ENCODE assay signal across 8 cellular contexts in genomic region chr4:40194602-40195161, GRCh38. TPM values are rescaled to one million over a fixed set of nuclear protein-coding genes. Genes with fewer than 3 reads are reported as not detected.
DNase-seq lines count a peak whose midpoint lies in the region; ATAC-seq and TF ChIP-seq lines count a peak whose summit lies in the region.

No MANE protein-coding gene starts in this region.

- intact Hi-C loops in Right ventricle myocardium superior (cut with DNase I), result no loop called here

- peaks cover 3% of the 10 kb centered on the region for H3K27me3 Mint-ChIP-seq in osteocyte (ENCODE audit: unreplicated experiment)

- no peak overlapping the region for H3K27ac Mint-ChIP-seq in osteocyte (ENCODE audit: unreplicated experiment)

- no peaks in the 10 kb centered on the region for H3K36me3 ChIP-seq in brain microvascular endothelial cell (replicated peaks)

- no peaks in the 10 kb centered on the region for H3K36me3 Mint-ChIP-seq in osteocyte (ENCODE audit: unreplicated experiment)

- in situ Hi-C loops in G401 (cut with HindIII; ENCODE audit: low sequenced_read_pairs) (no loop called here), brain microvascular endothelial cell (cut with HindIII; ENCODE audit: low pct_ligation_motif_present, low sequenced_read_pairs) (no loop called here)

- TF ChIP-seq CTCF in NB4 (IDR thresholded peaks at IDR 0.05; ENCODE audit: low read depth, low read length) (no peak), brain microvascular endothelial cell (IDR thresholded peaks at IDR 0.05; ENCODE audit: low read depth, low read length, missing control alignments) (no peak), osteocyte (IDR thresholded peaks at IDR 0.05) (no peak)

- TF ChIP-seq POLR2A in NB4 (IDR thresholded peaks at IDR 0.05; ENCODE audit: extremely low read depth, insufficient read length), result no peak

- DNase-seq in G401 (ENCODE audit: low spot score), result peak; percentile 15
- peak; percentile 43 for DNase-seq in NB4 (ENCODE audit: low read depth)
- DNase-seq in brain microvascular endothelial cell, result peak; percentile 39
- DNase-seq in osteocyte (ENCODE audit: extremely low spot score, unreplicated experiment), result no peak
- no peak for DNase-seq in Right ventricle myocardium superior
- DNase-seq in NCI-H2227 treated with DMSO at 0.1 percent for 48 hours (lab: John Stamatoyannopoulos, UW), result no peak

- H3K4me3 ChIP-seq in NB4 (ENCODE audit: low read depth, low read length) (no peak overlapping the region), brain microvascular endothelial cell (ENCODE audit: low read depth, low read length) (no peak overlapping the region)

- H3K27ac ChIP-seq in brain microvascular endothelial cell, result no peak overlapping the region

- H3K4me3 Mint-ChIP-seq in osteocyte (ENCODE audit: unreplicated experiment), result peak overlapping the region; percentile 18

- ATAC-seq in Right ventricle myocardium superior (ENCODE audit: poor library complexity), result no peak
- no peak for ATAC-seq in GM19455 (IDR thresholded peaks at IDR 0.05; ENCODE audit: unreplicated experiment)
- no peak for ATAC-seq in GM18873 (IDR thresholded peaks at IDR 0.05; ENCODE audit: low FRiP score, unreplicated experiment)

- H3K9me3 Mint-ChIP-seq in osteocyte (ENCODE audit: unreplicated experiment), result no peaks in the 10 kb centered on the region

- peaks cover 7% of the 10 kb centered on the region for H3K4me1 Mint-ChIP-seq in osteocyte (ENCODE audit: unreplicated experiment)

- H3K27me3 ChIP-seq in brain microvascular endothelial cell (replicated peaks), result no peaks in the 10 kb centered on the region

RNA-seq across cellular contexts. Expression of gene RHOH, which starts 2.1 kb away (rescaled TPM):
- 36.6 and 48.6 TPM in 2 replicates for total RNA-seq in G401 (2014; rRNA removed; shearing (Covaris generic))
- total RNA-seq in osteocyte (not detected in 2 replicates), Right ventricle myocardium superior (0.38 TPM)

Comparison
In these comparisons a context has a peak if more than half of its experiments do, and no peak if none do; other contexts are left out.
1. DNase-seq: peak in G401 (single experiment), NB4 (single experiment) and brain microvascular endothelial cell (single experiment); none in osteocyte (single experiment), Right ventricle myocardium superior (single experiment) and NCI-H2227 treated with DMSO at 0.1 percent for 48 hours (single experiment).
2. RNA of gene RHOH, which starts 2.1 kb away (total RNA-seq): 36.6 to 48.6 TPM in G401; not detected in osteocyte and 0.38 TPM in Right ventricle myocardium superior (single experiment); every median in the first group is over 10 times any median in the second.